Comparison of ENCODE assay signal across 15 cellular contexts in genomic region chr14:22521449-22522239, GRCh38.
A peak's percentile ranks its signal among the peaks of the same experiment; 100 is the strongest.
DNase-seq lines count a peak whose midpoint lies in the region; ATAC-seq and TF ChIP-seq lines count a peak whose summit lies in the region.
"Had no signal": no experiment of that assay in that cellular context is flagged by ENCODE, and none has a peak within 500 bp of the region (broad histone marks: within the 10 kb centered on the region; RNA-seq: fewer than 3 reads in every experiment).

No MANE protein-coding gene starts in this region.

- peak overlapping the region; percentile 68 for H3K27ac ChIP-seq in SJSA1
- H3K27ac ChIP-seq in spleen = peak overlapping the region; percentile 50 to 90 (median 74)

- H3K4me3 Mint-ChIP-seq in activated CD4-positive, alpha-beta T cell treated with anti-CD3 and anti-CD28 coated beads, Interleukin-2, amount 10 ng/mL, durations not matched to agents 24 days and 14 days = peak overlapping the region; percentile 83
- H3K4me3 Mint-ChIP-seq in effector memory CD8-positive, alpha-beta T cell = peak overlapping the region; percentile 83 to 91
- no peak overlapping the region for H3K4me3 Mint-ChIP-seq in HFFc6

- H3K4me1 ChIP-seq in SJSA1 (replicated peaks) (peaks cover 41% of the 10 kb centered on the region), spleen (peaks cover 33 to 93% (median 63%) of the 10 kb centered on the region in 6 donors)

- TF ChIP-seq CTCF in spleen (IDR thresholded peaks at IDR 0.05 in 8 of 11, conservative IDR thresholded peaks at IDR 0.05 in 3 of 11) (no peak), HFFc6 (IDR thresholded peaks at IDR 0.05) (no peak)

- H3K36me3 ChIP-seq in SJSA1 (peaks cover 6% of the 10 kb centered on the region; the same call in 1 of the 2 replicates), spleen (no peaks in the 10 kb centered on the region)

- peaks cover 98% of the 10 kb centered on the region for H3K36me3 Mint-ChIP-seq in activated CD4-positive, alpha-beta T cell treated with anti-CD3 and anti-CD28 coated beads, Interleukin-2, amount 10 ng/mL, durations not matched to agents 24 days and 14 days (ENCODE audit: low read depth)
- H3K36me3 Mint-ChIP-seq in effector memory CD8-positive, alpha-beta T cell (ENCODE audit: insufficient read depth) = peaks cover 94% of the 10 kb centered on the region
- no peaks in the 10 kb centered on the region for H3K36me3 Mint-ChIP-seq in HFFc6 (ENCODE audit: low read depth)

- peak overlapping the region; percentile 90 for H3K27ac Mint-ChIP-seq in activated CD4-positive, alpha-beta T cell treated with anti-CD3 and anti-CD28 coated beads, Interleukin-2, amount 10 ng/mL, durations not matched to agents 24 days and 14 days
- H3K27ac Mint-ChIP-seq in effector memory CD8-positive, alpha-beta T cell = peak overlapping the region; percentile 95 to 98
- H3K27ac Mint-ChIP-seq in HFFc6 = no peak overlapping the region

- H3K27me3 Mint-ChIP-seq in activated CD4-positive, alpha-beta T cell treated with anti-CD3 and anti-CD28 coated beads, Interleukin-2, amount 10 ng/mL, durations not matched to agents 24 days and 14 days = no peaks in the 10 kb centered on the region
- no peaks in the 10 kb centered on the region for H3K27me3 Mint-ChIP-seq in effector memory CD8-positive, alpha-beta T cell
- H3K27me3 Mint-ChIP-seq in HFFc6 (ENCODE audit: insufficient read depth) = no peaks in the 10 kb centered on the region; the same call in 1 of the 2 replicates

- DNase-seq in activated CD4-positive, alpha-beta T cell treated with anti-CD3 and anti-CD28 coated beads, Interleukin-2, amount 10 ng/mL, durations not matched to agents 24 days and 14 days = no peak
- DNase-seq in activated CD4-positive, alpha-beta T cell treated with anti-CD3 and anti-CD28 coated beads, Interleukin-2, amount 50 U/mL, for 1 hour = no peak
- DNase-seq in SJSA1 (ENCODE audit: low read depth in 1 of 2, low spot score in 2 of 2) (no peak), spleen (no peak), HFFc6 (no peak), NCI-H2029 (lab: John Stamatoyannopoulos, UW) (no peak)
- DNase-seq in effector memory CD8-positive, alpha-beta T cell = no peak
- DNase-seq: ACHN, DND-41, left ventricle myocardium superior, NCI-H1092 treated with DMSO at 0.1 percent for 48 hours, NCI-H446 treated with DMSO at 0.1 percent for 48 hours, nucleus accumbens had no signal

- intact Hi-C loops in activated CD4-positive, alpha-beta T cell treated with anti-CD3 and anti-CD28 coated beads, Interleukin-2, amount 10 ng/mL, durations not matched to agents 24 days and 14 days (cut with micrococcal nuclease) = loop anchor here (1.0 kb wide), 1 partner anchor 10 kb away; no protein-coding TSS in a partner anchor
- intact Hi-C loops in spleen (cut with DNase I; ENCODE audit: low total_unique reads) = no loop called here

- no peak for ATAC-seq in effector memory CD8-positive, alpha-beta T cell (replicated peaks)
- ATAC-seq in GM19395 (IDR thresholded peaks at IDR 0.05; ENCODE audit: unreplicated experiment) = no peak
- ATAC-seq: HCT116, left ventricle myocardium superior had no signal

- 61 to 78% (median 67%) methylated on average over 4 of the region's 4 CpGs for WGBS in spleen, 5 donors

- no peaks in the 10 kb centered on the region for H3K27me3 ChIP-seq in SJSA1 (replicated peaks)
- H3K27me3 ChIP-seq in spleen (replicated peaks in 1 of 7) = no peaks in the 10 kb centered on the region

- peaks cover 84% of the 10 kb centered on the region for H3K4me1 Mint-ChIP-seq in activated CD4-positive, alpha-beta T cell treated with anti-CD3 and anti-CD28 coated beads, Interleukin-2, amount 10 ng/mL, durations not matched to agents 24 days and 14 days
- peaks cover 68 to 81% of the 10 kb centered on the region in 2 donors for H3K4me1 Mint-ChIP-seq in effector memory CD8-positive, alpha-beta T cell (ENCODE audit: low read depth in 2 of 2)
- peaks cover 51% of the 10 kb centered on the region for H3K4me1 Mint-ChIP-seq in HFFc6 (ENCODE audit: low read depth)

- no peak for TF ChIP-seq POLR2A in spleen (IDR thresholded peaks at IDR 0.05)

- H3K4me3 ChIP-seq in SJSA1 = no peak overlapping the region; the same call in 1 of the 2 replicates
- peak overlapping the region in 2 of 8 donors; percentile 2 to 51 for H3K4me3 ChIP-seq in spleen

- H3K9me3 Mint-ChIP-seq in activated CD4-positive, alpha-beta T cell treated with anti-CD3 and anti-CD28 coated beads, Interleukin-2, amount 10 ng/mL, durations not matched to agents 24 days and 14 days = no peaks in the 10 kb centered on the region
- no peaks in the 10 kb centered on the region for H3K9me3 Mint-ChIP-seq in effector memory CD8-positive, alpha-beta T cell
- H3K9me3 Mint-ChIP-seq in HFFc6 = no peaks in the 10 kb centered on the region

- no peaks in the 10 kb centered on the region for H3K9me3 ChIP-seq in SJSA1 (replicated peaks)
- H3K9me3 ChIP-seq in spleen = no peaks in the 10 kb centered on the region
